In genomic region chr6:41560440-41561192, GRCh38 we compare ENCODE assay signal across 8 cellular contexts. TPM values are rescaled to one million over a fixed set of nuclear protein-coding genes. Genes with fewer than 3 reads are reported as not detected.
A peak's percentile ranks its signal among the peaks of the same experiment; 100 is the strongest.
DNase-seq lines count a peak whose midpoint lies in the region; ATAC-seq and TF ChIP-seq lines count a peak whose summit lies in the region.

No MANE protein-coding gene starts in this region.

- BruUV-seq in Calu3 (replicated peaks; lab: Mats Ljungman, UMichigan): no TSS peak

- H3K27me3 Mint-ChIP-seq in Calu3 (ENCODE audit: unreplicated experiment): no peaks in the 10 kb centered on the region

- CTCF ChIA-PET in Calu3 (lab: Charles Lee): interaction anchor here (0.7 kb wide), 1 partner anchor 917 kb away, joined by 5 read pairs; no protein-coding TSS in a partner anchor

- DNase-seq in AG20443 (ENCODE audit: low spot score) (peak; percentile 51), NOMO-1 treated with DMSO at 0.1 percent for 48 hours (lab: John Stamatoyannopoulos, UW; ENCODE audit: unreplicated experiment) (peak; percentile 87), heart left ventricle (peak; percentile 68 to 84 (median 77)), smooth muscle cell (lab: John Stamatoyannopoulos, UW; ENCODE audit: unreplicated experiment) (no peak), dedifferentiated amniotic fluid mesenchymal stem cell (ENCODE audit: extremely low spot score) (no peak), Calu3 (no peak)
- DNase-seq in activated effector memory CD4-positive, alpha-beta T cell treated with anti-CD3 and anti-CD28 coated beads, Interleukin-2, amount 50 U/mL, for 16 hours: peak; percentile 93

- no peaks in the 10 kb centered on the region for H3K9me3 Mint-ChIP-seq in Calu3 (ENCODE audit: low read depth, unreplicated experiment)

- H3K4me1 ChIP-seq in heart left ventricle (peaks cover 0 to 30% (median 11%) of the 10 kb centered on the region in 12 donors), smooth muscle cell (ENCODE audit: low read depth) (peaks cover 17% of the 10 kb centered on the region)

- peak overlapping the region; percentile 58 for H3K9ac ChIP-seq in smooth muscle cell (ENCODE audit: low read depth)

- H3K27ac Mint-ChIP-seq in Calu3 (ENCODE audit: unreplicated experiment): no peak overlapping the region

- peaks cover 89% of the 10 kb centered on the region for H4K20me1 ChIP-seq in smooth muscle cell (ENCODE audit: low read depth)

- TF ChIP-seq CTCF in heart left ventricle (IDR thresholded peaks at IDR 0.05): no peak
- TF ChIP-seq CTCF in smooth muscle cell (IDR thresholded peaks at IDR 0.05; ENCODE audit: borderline replicate concordance, insufficient read depth, poor library complexity, severe bottlenecking): no peak
- TF ChIP-seq CTCF in Calu3 (IDR thresholded peaks at IDR 0.05; ENCODE audit: unreplicated experiment): no peak

- peaks cover 46% of the 10 kb centered on the region for H3K79me2 ChIP-seq in smooth muscle cell (ENCODE audit: low read depth)

- H3K36me3 ChIP-seq in heart left ventricle (peaks cover 0 to 5% (median under 1%) of the 10 kb centered on the region in 9 donors), smooth muscle cell (ENCODE audit: low read depth) (no peaks in the 10 kb centered on the region)

- WGBS in heart left ventricle, 4 donors: 13 to 39% (median 21%) methylated on average over 47 to 53 of the region's 53 CpGs
- WGBS in smooth muscle cell (ENCODE audit: low lambda C conversion rate): 14% methylated on average over 53 of the region's 53 CpGs

- H3K27ac ChIP-seq in heart left ventricle: peak overlapping the region in 11 of 12 donors; percentile 27 to 79 (median 58)
- peak overlapping the region; percentile 19 for H3K27ac ChIP-seq in smooth muscle cell (ENCODE audit: low read depth)

- H3K4me2 ChIP-seq in smooth muscle cell: peak overlapping the region; percentile 87

- no peaks in the 10 kb centered on the region for H3K4me1 Mint-ChIP-seq in Calu3 (ENCODE audit: low read depth, unreplicated experiment)

- H3K9me3 ChIP-seq in heart left ventricle (no peaks in the 10 kb centered on the region), smooth muscle cell (replicated peaks; ENCODE audit: low read depth) (no peaks in the 10 kb centered on the region)

- H3K4me3 Mint-ChIP-seq in Calu3 (ENCODE audit: low read depth, unreplicated experiment): no peak overlapping the region

- H3F3A ChIP-seq in smooth muscle cell (ENCODE audit: low read depth): peaks cover 6% of the 10 kb centered on the region

- no peaks in the 10 kb centered on the region for H3K36me3 Mint-ChIP-seq in Calu3 (ENCODE audit: insufficient read depth, unreplicated experiment)

- no peak for TF ChIP-seq POLR2A in heart left ventricle (IDR thresholded peaks at IDR 0.05)

- H2AFZ ChIP-seq in smooth muscle cell (ENCODE audit: low read depth): peak overlapping the region; percentile 90

- peak overlapping the region; percentile 27 to 86 (median 58) for H3K4me3 ChIP-seq in heart left ventricle
- H3K4me3 ChIP-seq in smooth muscle cell: peak overlapping the region; percentile 61

- intact Hi-C loops in heart left ventricle (cut with DNase I) (no loop called here), Calu3 (cut with micrococcal nuclease; ENCODE audit: unreplicated experiment) (no loop called here)

- peak; percentile 56 for ATAC-seq in GM21528 (IDR thresholded peaks at IDR 0.05; ENCODE audit: low FRiP score, unreplicated experiment)
- peak; percentile 79 to 93 (median 88) for ATAC-seq in heart left ventricle

- H3K27me3 ChIP-seq in heart left ventricle (no peaks in the 10 kb centered on the region), smooth muscle cell (ENCODE audit: low read depth) (no peaks in the 10 kb centered on the region)

RNA-seq across cellular contexts. Expression of gene FOXP4, which starts 14.4 kb away (rescaled TPM):
- 10 to 100 TPM; 11.3 to 22.5 (median 16.0) TPM for total RNA-seq in heart left ventricle
- polyA plus RNA-seq in heart left ventricle: 10 to 100 TPM; 10.9 to 17.9 TPM
- 3.5 and 5.3 TPM in 2 replicates for total RNA-seq in smooth muscle cell
- polyA plus RNA-seq in smooth muscle cell: 31.9 and 35.9 TPM in 2 replicates
- 47.8 and 50.9 TPM in 2 replicates for total RNA-seq in Calu3 (2022)

Comparison
In these comparisons a context has a peak if more than half of its experiments do, and no peak if none do; other contexts are left out.
1. DNase-seq: peak in AG20443 (single experiment), NOMO-1 treated with DMSO at 0.1 percent for 48 hours (single experiment), activated effector memory CD4-positive, alpha-beta T cell treated with anti-CD3 and anti-CD28 coated beads, Interleukin-2, amount 50 U/mL, for 16 hours (single experiment) and heart left ventricle (5 of 5); none in smooth muscle cell (single experiment), dedifferentiated amniotic fluid mesenchymal stem cell (single experiment) and Calu3 (single experiment).